ENCODE assay signal across 18 cellular contexts in genomic region chr18:5747678-5748077, GRCh38.
A peak's percentile ranks its signal among the peaks of the same experiment; 100 is the strongest.
DNase-seq lines count a peak whose midpoint lies in the region; ATAC-seq, FAIRE-seq and TF ChIP-seq lines count a peak whose summit lies in the region.
"Had no signal": no experiment of that assay in that cellular context is flagged by ENCODE, and none has a peak within 500 bp of the region (broad histone marks: within the 10 kb centered on the region; RNA-seq: fewer than 3 reads in every experiment).

No MANE protein-coding gene starts in this region.

- H3K4me3 Mint-ChIP-seq in T-cell = no peak overlapping the region
- H3K4me3 Mint-ChIP-seq in natural killer cell = no peak overlapping the region
- H3K4me3 Mint-ChIP-seq: CD4-positive, CD25-positive, alpha-beta regulatory T cell; H9 had no signal

- no peak for TF ChIP-seq CTCF in natural killer cell (IDR thresholded peaks at IDR 0.05)

- FAIRE-seq in small intestine (lab: Jason Lieb, UNC) = no peak
- FAIRE-seq: A204.1, HTR-8/SVneo had no signal

- H3K27me3 Mint-ChIP-seq in T-cell (no peaks in the 10 kb centered on the region), natural killer cell (ENCODE audit: low read depth in 2 of 2) (peaks cover 0 to 4% of the 10 kb centered on the region in 2 donors)

- WGBS in small intestine, 3 donors = 3 to 41% (median 13%) methylated on average over 1 of the region's 1 CpG

- peak; percentile 33 for ATAC-seq in left colon
- ATAC-seq in T-cell (replicated peaks in 1 of 4) = no peak
- ATAC-seq in natural killer cell = no peak
- ATAC-seq in HG03442 (IDR thresholded peaks at IDR 0.05; ENCODE audit: unreplicated experiment) = no peak

- H3K36me3 ChIP-seq in small intestine (ENCODE audit: control insufficient read depth in 2 of 2, insufficient read depth in 2 of 2, low read length in 2 of 2) = no peaks in the 10 kb centered on the region
- H3K36me3 ChIP-seq: BE2C had no signal

- POLR2A ChIA-PET in T-cell (lab: Charles Lee) = no interaction called here

- CTCF ChIA-PET in T-cell (lab: Charles Lee) = no interaction called here

- intact Hi-C loops in left colon (cut with DNase I, micrococcal nuclease) = no loop called here
- intact Hi-C loops in natural killer cell (cut with micrococcal nuclease) = no loop called here

- no peaks in the 10 kb centered on the region for H3K4me1 ChIP-seq in small intestine (ENCODE audit: control insufficient read depth in 2 of 2, insufficient read depth in 1 of 2, low read depth in 1 of 2, low read length in 1 of 2)
- H3K4me1 ChIP-seq: BE2C had no signal

- no peaks in the 10 kb centered on the region for H3K27me3 ChIP-seq in small intestine (ENCODE audit: control insufficient read depth in 2 of 2, insufficient read depth in 2 of 2, low read length in 2 of 2)
- H3K27me3 ChIP-seq: BE2C had no signal

- no peak overlapping the region for H3K4me3 ChIP-seq in small intestine (ENCODE audit: low read depth in 1 of 2, low read length in 2 of 2)

- no peaks in the 10 kb centered on the region for H3K9me3 ChIP-seq in small intestine (ENCODE audit: control insufficient read depth, low read depth)
- H3K9me3 ChIP-seq: BE2C had no signal

- H3K36me3 Mint-ChIP-seq in T-cell (no peaks in the 10 kb centered on the region), natural killer cell (no peaks in the 10 kb centered on the region)
- H3K36me3 Mint-ChIP-seq: CD4-positive, CD25-positive, alpha-beta regulatory T cell had no signal

- DNase-seq in DMS53 treated with DMSO at 0.1 percent for 48 hours (lab: John Stamatoyannopoulos, UW; ENCODE audit: unreplicated experiment) = peak; percentile 69
- DNase-seq in NCI-H69 (lab: John Stamatoyannopoulos, UW) = peak; percentile 78
- DNase-seq in left colon = no peak
- peak; percentile 20 for DNase-seq in small intestine
- no peak for DNase-seq in T-cell
- DNase-seq in natural killer cell = no peak
- DNase-seq: ACHN; BE2C; C1 segment of cervical spinal cord; CD4-positive, CD25-positive, alpha-beta regulatory T cell; DMS79; GF-D8; H9 had no signal

- H3K27ac Mint-ChIP-seq in T-cell (no peak overlapping the region), natural killer cell (no peak overlapping the region)
- H3K27ac Mint-ChIP-seq: CD4-positive, CD25-positive, alpha-beta regulatory T cell; H9 had no signal

- H3K9me3 Mint-ChIP-seq in T-cell (peaks cover 0 to 7% (median 4%) of the 10 kb centered on the region in 3 donors), natural killer cell (peaks cover 0 to 2% of the 10 kb centered on the region in 2 donors)
- H3K9me3 Mint-ChIP-seq: H9 had no signal

- H3K27ac ChIP-seq in small intestine (ENCODE audit: low read depth in 1 of 2, low read length in 1 of 2) = no peak overlapping the region
- H3K27ac ChIP-seq: HL-60, KMS-11 had no signal

- H3K4me1 Mint-ChIP-seq in T-cell (no peaks in the 10 kb centered on the region), natural killer cell (no peaks in the 10 kb centered on the region)

Comparison
In these comparisons a context has a peak if more than half of its experiments do, and no peak if none do; other contexts are left out.
1. DNase-seq: peak in DMS53 treated with DMSO at 0.1 percent for 48 hours (single experiment), NCI-H69 (single experiment) and small intestine (single experiment); none in left colon (0 of 2), T-cell (0 of 34) and natural killer cell (single experiment).